In genomic region chr7:2084781-2085505, GRCh38 we compare ENCODE assay signal across 24 cellular contexts.
DNase-seq lines count a peak whose midpoint lies in the region; ATAC-seq and TF ChIP-seq lines count a peak whose summit lies in the region.
"Had no signal": no experiment of that assay in that cellular context is flagged by ENCODE, and none has a peak within 500 bp of the region (broad histone marks: within the 10 kb centered on the region; RNA-seq: fewer than 3 reads in every experiment).

No MANE protein-coding gene starts in this region.

- no peak for ATAC-seq in GM18907 (IDR thresholded peaks at IDR 0.05; ENCODE audit: unreplicated experiment)
- ATAC-seq: gastroesophageal sphincter, pancreas had no signal

- no peak overlapping the region for H3K4me3 ChIP-seq in BLaER1
- no peak overlapping the region for H3K4me3 ChIP-seq in CD8-positive, alpha-beta memory T cell (ENCODE audit: low read length)
- H3K4me3 ChIP-seq: cardiac muscle cell, gastroesophageal sphincter, left ventricle myocardium inferior, pancreas, Peyer's patch, right atrium auricular region had no signal

- H3K27me3 Mint-ChIP-seq in CD8-positive, alpha-beta memory T cell, result no peaks in the 10 kb centered on the region
- H3K27me3 Mint-ChIP-seq in activated naive CD8-positive, alpha-beta T cell, result no peaks in the 10 kb centered on the region
- no peaks in the 10 kb centered on the region for H3K27me3 Mint-ChIP-seq in neural crest cell (ENCODE audit: low read depth)
- H3K27me3 Mint-ChIP-seq: naive B cell; stimulated activated memory B cell treated with anti-CD40 and anti-IgM and Interleukin-4, amounts not matched to agents 10 μg/mL and 1 μg/mL and 100 μg/mL, for 72 hours had no signal

- H3K9me3 ChIP-seq in BLaER1, result no peaks in the 10 kb centered on the region
- H3K9me3 ChIP-seq in CD8-positive, alpha-beta memory T cell (ENCODE audit: low read length), result no peaks in the 10 kb centered on the region
- H3K9me3 ChIP-seq: gastroesophageal sphincter, left ventricle myocardium inferior, pancreas, Peyer's patch, right atrium auricular region had no signal

- peak in 2 of 5 donors; percentile 25 to 72 for DNase-seq in CD8-positive, alpha-beta memory T cell
- no peak for DNase-seq in neural crest cell (ENCODE audit: low read depth, low spot score)
- no peak for DNase-seq in effector CD4-positive, alpha-beta T cell
- no peak for DNase-seq in NCI-H1048 (lab: John Stamatoyannopoulos, UW)
- DNase-seq: activated effector memory CD4-positive, alpha-beta T cell treated with Interleukin-2 at 50 U/mL for 16 hours; amniotic stem cell; DMS 273 treated with DMSO at 0.1 percent for 48 hours; hippocampal formation; KBM-7; left ventricle myocardium inferior; naive B cell; NCI-H1436; NCI-H2171; NCI-H526; pancreas; Peyer's patch had no signal

- peaks cover 93% of the 10 kb centered on the region for H3K4me1 ChIP-seq in BLaER1
- H3K4me1 ChIP-seq in CD8-positive, alpha-beta memory T cell (ENCODE audit: insufficient read depth, low read length), result peaks cover 11% of the 10 kb centered on the region
- H3K4me1 ChIP-seq: gastroesophageal sphincter, pancreas, Peyer's patch, right atrium auricular region had no signal

- peak overlapping the region; percentile 26; the same call in 1 of the 2 replicates for H3K4me2 ChIP-seq in BLaER1

- H3K27me3 ChIP-seq in BLaER1, result no peaks in the 10 kb centered on the region
- H3K27me3 ChIP-seq in CD8-positive, alpha-beta memory T cell (ENCODE audit: insufficient read depth, low read length, poor library complexity, severe bottlenecking), result no peaks in the 10 kb centered on the region
- H3K27me3 ChIP-seq: cardiac muscle cell, gastroesophageal sphincter, pancreas, Peyer's patch, right atrium auricular region had no signal

- POLR2A ChIA-PET in CD8-positive, alpha-beta memory T cell (lab: Charles Lee), result no interaction called here

- H3K9me3 Mint-ChIP-seq in CD8-positive, alpha-beta memory T cell, result no peaks in the 10 kb centered on the region
- H3K9me3 Mint-ChIP-seq in activated naive CD8-positive, alpha-beta T cell (ENCODE audit: low read depth), result no peaks in the 10 kb centered on the region
- no peaks in the 10 kb centered on the region for H3K9me3 Mint-ChIP-seq in neural crest cell
- H3K9me3 Mint-ChIP-seq: naive B cell; stimulated activated memory B cell treated with anti-CD40 and anti-IgM and Interleukin-4, amounts not matched to agents 10 μg/mL and 1 μg/mL and 100 μg/mL, for 72 hours had no signal

- peaks cover 16 to 19% (median 17%) of the 10 kb centered on the region in 3 donors for H3K4me1 Mint-ChIP-seq in CD8-positive, alpha-beta memory T cell
- H3K4me1 Mint-ChIP-seq in activated naive CD8-positive, alpha-beta T cell (ENCODE audit: low read depth), result peaks cover 38% of the 10 kb centered on the region
- H3K4me1 Mint-ChIP-seq in neural crest cell, result peaks cover 27% of the 10 kb centered on the region
- H3K4me1 Mint-ChIP-seq: stimulated activated memory B cell treated with anti-CD40 and anti-IgM and Interleukin-4, amounts not matched to agents 10 μg/mL and 1 μg/mL and 100 μg/mL, for 72 hours had no signal

- peaks cover 0 to 8% (median 5%) of the 10 kb centered on the region in 3 donors for H3K36me3 Mint-ChIP-seq in CD8-positive, alpha-beta memory T cell
- H3K36me3 Mint-ChIP-seq in activated naive CD8-positive, alpha-beta T cell, result peaks cover 7% of the 10 kb centered on the region
- no peaks in the 10 kb centered on the region for H3K36me3 Mint-ChIP-seq in neural crest cell (ENCODE audit: low read depth)

- peak overlapping the region in 4 of 7 donors; percentile 16 to 32 (median 21) for H3K4me3 Mint-ChIP-seq in CD8-positive, alpha-beta memory T cell
- peak overlapping the region; percentile 30 for H3K4me3 Mint-ChIP-seq in activated naive CD8-positive, alpha-beta T cell
- H3K4me3 Mint-ChIP-seq in neural crest cell, result no peak overlapping the region
- H3K4me3 Mint-ChIP-seq: CD14-positive monocyte; stimulated activated memory B cell treated with anti-CD40 and anti-IgM and Interleukin-4, amounts not matched to agents 10 μg/mL and 1 μg/mL and 100 μg/mL, for 72 hours had no signal

- peaks cover 91% of the 10 kb centered on the region for H4K20me1 ChIP-seq in BLaER1

- no peak overlapping the region for H3K27ac ChIP-seq in BLaER1
- H3K27ac ChIP-seq in CD8-positive, alpha-beta memory T cell (ENCODE audit: low read depth, low read length), result no peak overlapping the region
- H3K27ac ChIP-seq: cardiac muscle cell, gastroesophageal sphincter, left ventricle myocardium inferior, pancreas, Peyer's patch, right atrium auricular region had no signal

- CTCF ChIA-PET in CD8-positive, alpha-beta memory T cell (lab: Charles Lee), result no interaction called here

- H3K36me3 ChIP-seq in BLaER1, result peaks cover 42% of the 10 kb centered on the region
- no peaks in the 10 kb centered on the region for H3K36me3 ChIP-seq in CD8-positive, alpha-beta memory T cell (ENCODE audit: insufficient read depth, low read length)
- H3K36me3 ChIP-seq: cardiac muscle cell, pancreas, Peyer's patch, right atrium auricular region had no signal

- H3K9ac ChIP-seq in BLaER1, result no peak overlapping the region

- no peak for TF ChIP-seq CTCF in neural crest cell (conservative IDR thresholded peaks at IDR 0.05)

- H3K27ac Mint-ChIP-seq in CD8-positive, alpha-beta memory T cell, result peak overlapping the region in 6 of 8 donors; percentile 48 to 86 (median 72)
- H3K27ac Mint-ChIP-seq in activated naive CD8-positive, alpha-beta T cell, result peak overlapping the region; percentile 61
- peak overlapping the region; percentile 84 for H3K27ac Mint-ChIP-seq in neural crest cell (ENCODE audit: unreplicated experiment)
- H3K27ac Mint-ChIP-seq: stimulated activated memory B cell treated with anti-CD40 and anti-IgM and Interleukin-4, amounts not matched to agents 10 μg/mL and 1 μg/mL and 100 μg/mL, for 72 hours had no signal
